ENCODE assay signal across 6 cellular contexts in the genomic region with DNA sequence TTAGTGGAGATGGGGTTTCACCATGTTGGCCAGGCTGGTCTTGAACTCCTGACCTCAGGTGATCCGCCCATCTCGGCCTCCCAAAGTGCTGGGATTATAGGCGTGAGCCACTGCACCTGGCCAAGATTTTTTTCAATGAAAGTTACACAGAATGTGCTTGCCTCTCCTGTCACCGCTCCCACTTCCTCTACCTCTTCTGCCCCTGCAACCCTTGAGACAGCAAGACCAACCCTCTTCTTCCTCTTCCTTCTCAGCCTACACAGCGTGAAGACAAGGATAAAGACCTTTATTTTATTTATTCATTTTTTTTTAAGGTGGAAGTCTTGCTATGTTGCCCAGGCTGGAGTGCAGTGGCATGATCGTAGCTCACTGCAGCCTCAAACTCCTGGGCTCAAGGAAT. TPM values are rescaled to one million over a fixed set of nuclear protein-coding genes. Genes with fewer than 3 reads are reported as not detected.
"Had no signal": no experiment of that assay in that cellular context is flagged by ENCODE, and none has a peak within 500 bp of the region (broad histone marks: within the 10 kb centered on the region; RNA-seq: fewer than 3 reads in every experiment).

No MANE protein-coding gene starts in this region.

RNA-seq across cellular contexts. Expression of gene MARCHF10, which starts 22.9 kb away (rescaled TPM):
- total RNA-seq: activated CD8-positive, alpha-beta T cell treated with anti-CD3 and anti-CD28 coated beads, Interleukin-2, amount 10 ng/mL, durations not matched to agents 7 days and 5 days; activated T-helper 1 cell treated with anti-CD3 and anti-CD28 coated beads, Interleukin-12 subunit alpha, Interleukin-12 subunit beta, Interleukin-2, Interleukin-4 antibody, amounts not matched to agents 30 ng/mL and 10 ng/mL and 1 ng/mL, durations not matched to agents 14 hours and 24 hours and 36 hours; aorta; MCF 10A; Peyer's patch; T-helper 1 cell treated with Interleukin-12 subunit alpha and Interleukin-12 subunit beta and Interleukin-4 antibody, amounts not matched to agents 30 ng/mL and 1 ng/mL, for 36 hours had no signal
